1 cellular context compared by ENCODE assay signal in the genomic region with DNA sequence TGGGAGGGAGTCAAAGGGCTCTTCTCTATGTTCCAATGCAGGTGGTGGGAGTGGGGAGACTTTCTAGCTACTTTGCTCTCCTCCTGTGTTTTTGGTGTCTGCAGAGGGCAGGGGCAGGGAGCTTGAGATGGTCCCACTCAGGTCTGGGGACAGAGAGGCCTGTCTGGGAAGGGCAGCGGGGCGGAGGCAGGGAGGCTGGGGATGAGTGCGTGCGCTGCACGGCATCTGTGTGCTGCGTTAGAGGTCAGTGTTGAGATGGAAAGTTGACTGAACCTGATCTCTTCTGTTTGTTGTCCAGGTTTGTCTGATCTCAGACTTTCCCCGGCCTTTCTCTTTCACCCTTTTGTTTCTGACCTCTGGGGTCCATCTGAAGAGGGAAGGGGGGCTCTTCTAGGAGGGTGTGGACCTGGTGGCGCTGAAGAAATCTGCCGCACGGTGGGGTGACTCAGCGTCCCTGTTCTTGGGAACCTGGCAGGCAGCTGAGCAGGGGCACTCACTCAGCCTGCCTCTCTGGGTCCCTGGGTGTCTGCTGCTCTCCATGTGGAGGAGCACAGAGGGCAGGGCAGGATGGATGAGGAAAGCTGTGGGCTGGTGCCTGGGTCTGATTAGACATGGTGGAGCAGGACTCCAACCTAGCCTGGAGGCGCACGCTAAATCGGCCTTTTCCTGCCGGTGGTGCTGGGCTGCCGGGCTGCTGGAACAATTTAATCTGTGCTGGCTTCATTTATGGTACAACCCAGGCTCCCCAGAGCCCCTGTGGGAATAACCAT.
TF ChIP-seq lines count a peak whose summit lies in the region.

No MANE protein-coding gene starts in this region.

TF ChIP-seq in HepG2, 621 proteins besides CTCF, POLR2A, EP300 and RAD21:
- TF ChIP-seq SETDB1 (CRISPR knock-in tag; IDR thresholded peaks at IDR 0.05; ENCODE audit: borderline replicate concordance) (peak; percentile 16; the same call in 1 of the 2 replicates), EHMT2 (IDR thresholded peaks at IDR 0.05; ENCODE audit: borderline replicate concordance, low read depth, low read length) (no peak), ZBTB38 (CRISPR knock-in tag; IDR thresholded peaks at IDR 0.05) (peak; percentile 57; the same call in 1 of the 2 replicates), ZNF501 (CRISPR knock-in tag; IDR thresholded peaks at IDR 0.05) (no peak), ZMYM3 (CRISPR knock-in tag; IDR thresholded peaks at IDR 0.05) (peak; percentile 75), ZFP36L2 (CRISPR knock-in tag; IDR thresholded peaks at IDR 0.05) (no peak), CENPT (CRISPR knock-in tag; IDR thresholded peaks at IDR 0.05; ENCODE audit: low read depth) (no peak), RFX5 (IDR thresholded peaks at IDR 0.05; ENCODE audit: low read depth, low read length) (no peak), TEAD3 (CRISPR knock-in tag; optimal IDR thresholded peaks at IDR 0.05; ENCODE audit: borderline replicate concordance) (peak; percentile 27), GFI1 (CRISPR knock-in tag; IDR thresholded peaks at IDR 0.05; ENCODE audit: borderline replicate concordance) (no peak), GATAD1 (CRISPR knock-in tag; IDR thresholded peaks at IDR 0.05) (no peak), ZFP1 (CRISPR knock-in tag; IDR thresholded peaks at IDR 0.05) (no peak), GABPA (IDR thresholded peaks at IDR 0.05; ENCODE audit: low read depth, low read length) (no peak), GABPA (CRISPR knock-in tag; IDR thresholded peaks at IDR 0.05; ENCODE audit: low read depth) (no peak), SOX5 (CRISPR knock-in tag; IDR thresholded peaks at IDR 0.05; ENCODE audit: borderline replicate concordance) (0 out of 2 replicates have a peak, but pooled peaks have one; percentile 34), SRF (IDR thresholded peaks at IDR 0.05; ENCODE audit: low read depth, low read length) (no peak), ZNF274 (CRISPR knock-in tag; IDR thresholded peaks at IDR 0.05) (0 out of 2 replicates have a peak, but pooled peaks have one; percentile 29)
- TF ChIP-seq, protein P1, sequence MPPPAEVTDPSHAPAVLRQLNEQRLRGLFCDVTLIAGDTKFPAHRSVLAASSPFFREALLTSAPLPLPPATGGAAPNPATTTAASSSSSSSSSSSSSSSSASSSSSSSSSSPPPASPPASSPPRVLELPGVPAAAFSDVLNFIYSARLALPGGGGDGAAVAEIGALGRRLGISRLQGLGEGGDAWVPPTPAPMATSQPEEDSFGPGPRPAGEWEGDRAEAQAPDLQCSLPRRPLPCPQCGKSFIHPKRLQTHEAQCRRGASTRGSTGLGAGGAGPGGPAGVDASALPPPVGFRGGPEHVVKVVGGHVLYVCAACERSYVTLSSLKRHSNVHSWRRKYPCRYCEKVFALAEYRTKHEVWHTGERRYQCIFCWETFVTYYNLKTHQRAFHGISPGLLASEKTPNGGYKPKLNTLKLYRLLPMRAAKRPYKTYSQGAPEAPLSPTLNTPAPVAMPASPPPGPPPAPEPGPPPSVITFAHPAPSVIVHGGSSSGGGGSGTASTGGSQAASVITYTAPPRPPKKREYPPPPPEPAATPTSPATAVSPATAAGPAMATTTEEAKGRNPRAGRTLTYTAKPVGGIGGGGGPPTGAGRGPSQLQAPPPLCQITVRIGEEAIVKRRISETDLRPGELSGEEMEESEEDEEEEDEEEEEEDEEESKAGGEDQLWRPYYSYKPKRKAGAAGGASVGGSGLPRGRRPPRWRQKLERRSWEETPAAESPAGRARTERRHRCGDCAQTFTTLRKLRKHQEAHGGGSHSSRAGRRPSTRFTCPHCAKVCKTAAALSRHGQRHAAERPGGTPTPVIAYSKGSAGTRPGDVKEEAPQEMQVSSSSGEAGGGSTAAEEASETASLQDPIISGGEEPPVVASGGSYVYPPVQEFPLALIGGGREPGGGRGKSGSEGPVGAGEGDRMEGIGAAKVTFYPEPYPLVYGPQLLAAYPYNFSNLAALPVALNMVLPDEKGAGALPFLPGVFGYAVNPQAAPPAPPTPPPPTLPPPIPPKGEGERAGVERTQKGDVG (CRISPR knock-in tag; IDR thresholded peaks at IDR 0.05; ENCODE audit: borderline replicate concordance), result 0 out of 2 replicates have a peak, but pooled peaks have one; percentile 30
- TF ChIP-seq, protein P2, sequence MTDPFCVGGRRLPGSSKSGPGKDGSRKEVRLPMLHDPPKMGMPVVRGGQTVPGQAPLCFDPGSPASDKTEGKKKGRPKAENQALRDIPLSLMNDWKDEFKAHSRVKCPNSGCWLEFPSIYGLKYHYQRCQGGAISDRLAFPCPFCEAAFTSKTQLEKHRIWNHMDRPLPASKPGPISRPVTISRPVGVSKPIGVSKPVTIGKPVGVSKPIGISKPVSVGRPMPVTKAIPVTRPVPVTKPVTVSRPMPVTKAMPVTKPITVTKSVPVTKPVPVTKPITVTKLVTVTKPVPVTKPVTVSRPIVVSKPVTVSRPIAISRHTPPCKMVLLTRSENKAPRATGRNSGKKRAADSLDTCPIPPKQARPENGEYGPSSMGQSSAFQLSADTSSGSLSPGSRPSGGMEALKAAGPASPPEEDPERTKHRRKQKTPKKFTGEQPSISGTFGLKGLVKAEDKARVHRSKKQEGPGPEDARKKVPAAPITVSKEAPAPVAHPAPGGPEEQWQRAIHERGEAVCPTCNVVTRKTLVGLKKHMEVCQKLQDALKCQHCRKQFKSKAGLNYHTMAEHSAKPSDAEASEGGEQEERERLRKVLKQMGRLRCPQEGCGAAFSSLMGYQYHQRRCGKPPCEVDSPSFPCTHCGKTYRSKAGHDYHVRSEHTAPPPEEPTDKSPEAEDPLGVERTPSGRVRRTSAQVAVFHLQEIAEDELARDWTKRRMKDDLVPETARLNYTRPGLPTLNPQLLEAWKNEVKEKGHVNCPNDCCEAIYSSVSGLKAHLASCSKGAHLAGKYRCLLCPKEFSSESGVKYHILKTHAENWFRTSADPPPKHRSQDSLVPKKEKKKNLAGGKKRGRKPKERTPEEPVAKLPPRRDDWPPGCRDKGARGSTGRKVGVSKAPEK (CRISPR knock-in tag; IDR thresholded peaks at IDR 0.05; ENCODE audit: borderline replicate concordance), result peak; percentile 18; the same call in 1 of the 2 replicates
- TF ChIP-seq, protein P3, sequence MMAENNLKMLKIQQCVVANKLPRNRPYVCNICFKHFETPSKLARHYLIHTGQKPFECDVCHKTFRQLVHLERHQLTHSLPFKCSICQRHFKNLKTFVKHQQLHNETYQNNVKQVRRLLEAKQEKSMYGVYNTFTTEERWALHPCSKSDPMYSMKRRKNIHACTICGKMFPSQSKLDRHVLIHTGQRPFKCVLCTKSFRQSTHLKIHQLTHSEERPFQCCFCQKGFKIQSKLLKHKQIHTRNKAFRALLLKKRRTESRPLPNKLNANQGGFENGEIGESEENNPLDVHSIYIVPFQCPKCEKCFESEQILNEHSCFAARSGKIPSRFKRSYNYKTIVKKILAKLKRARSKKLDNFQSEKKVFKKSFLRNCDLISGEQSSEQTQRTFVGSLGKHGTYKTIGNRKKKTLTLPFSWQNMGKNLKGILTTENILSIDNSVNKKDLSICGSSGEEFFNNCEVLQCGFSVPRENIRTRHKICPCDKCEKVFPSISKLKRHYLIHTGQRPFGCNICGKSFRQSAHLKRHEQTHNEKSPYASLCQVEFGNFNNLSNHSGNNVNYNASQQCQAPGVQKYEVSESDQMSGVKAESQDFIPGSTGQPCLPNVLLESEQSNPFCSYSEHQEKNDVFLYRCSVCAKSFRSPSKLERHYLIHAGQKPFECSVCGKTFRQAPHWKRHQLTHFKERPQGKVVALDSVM (CRISPR knock-in tag; IDR thresholded peaks at IDR 0.05), result peak; percentile 91
- TF ChIP-seq, protein P4, sequence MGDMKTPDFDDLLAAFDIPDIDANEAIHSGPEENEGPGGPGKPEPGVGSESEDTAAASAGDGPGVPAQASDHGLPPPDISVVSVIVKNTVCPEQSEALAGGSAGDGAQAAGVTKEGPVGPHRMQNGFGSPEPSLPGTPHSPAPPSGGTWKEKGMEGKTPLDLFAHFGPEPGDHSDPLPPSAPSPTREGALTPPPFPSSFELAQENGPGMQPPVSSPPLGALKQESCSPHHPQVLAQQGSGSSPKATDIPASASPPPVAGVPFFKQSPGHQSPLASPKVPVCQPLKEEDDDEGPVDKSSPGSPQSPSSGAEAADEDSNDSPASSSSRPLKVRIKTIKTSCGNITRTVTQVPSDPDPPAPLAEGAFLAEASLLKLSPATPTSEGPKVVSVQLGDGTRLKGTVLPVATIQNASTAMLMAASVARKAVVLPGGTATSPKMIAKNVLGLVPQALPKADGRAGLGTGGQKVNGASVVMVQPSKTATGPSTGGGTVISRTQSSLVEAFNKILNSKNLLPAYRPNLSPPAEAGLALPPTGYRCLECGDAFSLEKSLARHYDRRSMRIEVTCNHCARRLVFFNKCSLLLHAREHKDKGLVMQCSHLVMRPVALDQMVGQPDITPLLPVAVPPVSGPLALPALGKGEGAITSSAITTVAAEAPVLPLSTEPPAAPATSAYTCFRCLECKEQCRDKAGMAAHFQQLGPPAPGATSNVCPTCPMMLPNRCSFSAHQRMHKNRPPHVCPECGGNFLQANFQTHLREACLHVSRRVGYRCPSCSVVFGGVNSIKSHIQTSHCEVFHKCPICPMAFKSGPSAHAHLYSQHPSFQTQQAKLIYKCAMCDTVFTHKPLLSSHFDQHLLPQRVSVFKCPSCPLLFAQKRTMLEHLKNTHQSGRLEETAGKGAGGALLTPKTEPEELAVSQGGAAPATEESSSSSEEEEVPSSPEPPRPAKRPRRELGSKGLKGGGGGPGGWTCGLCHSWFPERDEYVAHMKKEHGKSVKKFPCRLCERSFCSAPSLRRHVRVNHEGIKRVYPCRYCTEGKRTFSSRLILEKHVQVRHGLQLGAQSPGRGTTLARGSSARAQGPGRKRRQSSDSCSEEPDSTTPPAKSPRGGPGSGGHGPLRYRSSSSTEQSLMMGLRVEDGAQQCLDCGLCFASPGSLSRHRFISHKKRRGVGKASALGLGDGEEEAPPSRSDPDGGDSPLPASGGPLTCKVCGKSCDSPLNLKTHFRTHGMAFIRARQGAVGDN (CRISPR knock-in tag; IDR thresholded peaks at IDR 0.05), result peak; percentile 37; the same call in 1 of the 2 replicates
- TF ChIP-seq, protein P5, sequence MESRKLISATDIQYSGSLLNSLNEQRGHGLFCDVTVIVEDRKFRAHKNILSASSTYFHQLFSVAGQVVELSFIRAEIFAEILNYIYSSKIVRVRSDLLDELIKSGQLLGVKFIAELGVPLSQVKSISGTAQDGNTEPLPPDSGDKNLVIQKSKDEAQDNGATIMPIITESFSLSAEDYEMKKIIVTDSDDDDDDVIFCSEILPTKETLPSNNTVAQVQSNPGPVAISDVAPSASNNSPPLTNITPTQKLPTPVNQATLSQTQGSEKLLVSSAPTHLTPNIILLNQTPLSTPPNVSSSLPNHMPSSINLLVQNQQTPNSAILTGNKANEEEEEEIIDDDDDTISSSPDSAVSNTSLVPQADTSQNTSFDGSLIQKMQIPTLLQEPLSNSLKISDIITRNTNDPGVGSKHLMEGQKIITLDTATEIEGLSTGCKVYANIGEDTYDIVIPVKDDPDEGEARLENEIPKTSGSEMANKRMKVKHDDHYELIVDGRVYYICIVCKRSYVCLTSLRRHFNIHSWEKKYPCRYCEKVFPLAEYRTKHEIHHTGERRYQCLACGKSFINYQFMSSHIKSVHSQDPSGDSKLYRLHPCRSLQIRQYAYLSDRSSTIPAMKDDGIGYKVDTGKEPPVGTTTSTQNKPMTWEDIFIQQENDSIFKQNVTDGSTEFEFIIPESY (CRISPR knock-in tag; IDR thresholded peaks at IDR 0.05), result peak; percentile 78
